Comparison of ENCODE assay signal across 27 cellular contexts in genomic region chr11:72581067-72581466, GRCh38.
DNase-seq lines count a peak whose midpoint lies in the region; ATAC-seq and TF ChIP-seq lines count a peak whose summit lies in the region.
"Had no signal": no experiment of that assay in that cellular context is flagged by ENCODE, and none has a peak within 500 bp of the region (broad histone marks: within the 10 kb centered on the region; RNA-seq: fewer than 3 reads in every experiment).

No MANE protein-coding gene starts in this region.

- no peak overlapping the region for H2BK12ac ChIP-seq in H9 (ENCODE audit: insufficient read length, low read depth, low read length)

- H3K36me3 ChIP-seq in BLaER1: no peaks in the 10 kb centered on the region
- no peaks in the 10 kb centered on the region for H3K36me3 ChIP-seq in RWPE2 (ENCODE audit: low read depth)
- peaks cover 0 to 86% (median 45%) of the 10 kb centered on the region in 4 donors for H3K36me3 ChIP-seq in sigmoid colon

- H3K27ac ChIP-seq in BLaER1 (peak overlapping the region; percentile 52; the same call in 1 of the 2 replicates), RWPE2 (ENCODE audit: poor library complexity, severe bottlenecking) (no peak overlapping the region), sigmoid colon (no peak overlapping the region), H9 (ENCODE audit: insufficient read length, low read depth, low read length) (no peak overlapping the region)
- H3K27ac ChIP-seq: A549, RWPE1 had no signal

- H4K91ac ChIP-seq in H9 (ENCODE audit: insufficient read length, low read depth, low read length): no peak overlapping the region

- H3K4ac ChIP-seq in H9 (ENCODE audit: low read depth, low read length): no peak overlapping the region

- no peak overlapping the region for H4K8ac ChIP-seq in H9 (replicated peaks; ENCODE audit: insufficient read length, low read depth, low read length)

- H3K4me1 Mint-ChIP-seq in osteocyte (ENCODE audit: unreplicated experiment) (peaks cover 3% of the 10 kb centered on the region), H9 (peaks cover 2 to 16% of the 10 kb centered on the region in 2 experiments)

- H3K79me1 ChIP-seq in H9 (ENCODE audit: insufficient read depth, low read depth, low read length, poor library complexity, severe bottlenecking): no peaks in the 10 kb centered on the region

- no peak overlapping the region for H2AK5ac ChIP-seq in H9 (ENCODE audit: insufficient read length, low read length)

- H2BK15ac ChIP-seq in H9 (ENCODE audit: low read depth, low read length): no peak overlapping the region

- H4K20me1 ChIP-seq in BLaER1: no peaks in the 10 kb centered on the region
- no peaks in the 10 kb centered on the region for H4K20me1 ChIP-seq in H9 (ENCODE audit: control insufficient read depth, insufficient read depth, insufficient read length)

- no peak overlapping the region for H4K5ac ChIP-seq in H9 (ENCODE audit: insufficient read length, low read depth, low read length)

- H3K27me3 Mint-ChIP-seq in osteocyte (ENCODE audit: unreplicated experiment) (peaks cover 35% of the 10 kb centered on the region), H9 (ENCODE audit: low read depth) (peaks cover 66% of the 10 kb centered on the region)

- no peaks in the 10 kb centered on the region for H3K36me3 Mint-ChIP-seq in osteocyte (ENCODE audit: unreplicated experiment)
- 0 out of 7 replicates have a peak, but pooled peaks cover 0 to 2% (median 0%) of the 10 kb centered on the region in 3 experiments for H3K36me3 Mint-ChIP-seq in H9 (ENCODE audit: insufficient read depth in 1 of 3, low read depth in 3 of 3)
- H3K36me3 Mint-ChIP-seq: CD4-positive, alpha-beta memory T cell had no signal

- no peak overlapping the region for H3K18ac ChIP-seq in H9 (ENCODE audit: insufficient read length, low read depth, low read length)

- H3T11ph ChIP-seq in H9 (ENCODE audit: low read length): no peak overlapping the region

- H3K9me3 Mint-ChIP-seq in osteocyte (ENCODE audit: unreplicated experiment) (no peaks in the 10 kb centered on the region), H9 (no peaks in the 10 kb centered on the region)
- H3K9me3 Mint-ChIP-seq: CD4-positive, alpha-beta memory T cell had no signal

- no peak overlapping the region for H2BK120ac ChIP-seq in H9 (ENCODE audit: low read depth, low read length, poor library complexity, severe bottlenecking)

- TF ChIP-seq CTCF in RWPE2 (IDR thresholded peaks at IDR 0.05; ENCODE audit: poor library complexity, severe bottlenecking) (no peak), sigmoid colon (IDR thresholded peaks at IDR 0.05) (no peak), osteocyte (IDR thresholded peaks at IDR 0.05) (no peak), H9 (conservative IDR thresholded peaks at IDR 0.05) (no peak)

- H3K27me3 ChIP-seq in BLaER1 (peaks cover 20% of the 10 kb centered on the region), RWPE2 (ENCODE audit: insufficient read depth, poor library complexity, severe bottlenecking) (no peaks in the 10 kb centered on the region), sigmoid colon (no peaks in the 10 kb centered on the region), H9 (ENCODE audit: insufficient read depth, low read length) (peaks cover 3% of the 10 kb centered on the region; the same call in 1 of the 2 replicates)

- H3K14ac ChIP-seq in H9 (ENCODE audit: insufficient read depth, low read length): no peak overlapping the region

- H3K4me3 ChIP-seq in BLaER1: no peak overlapping the region
- H3K4me3 ChIP-seq in RWPE2 (ENCODE audit: severe bottlenecking): no peak overlapping the region
- H3K4me3 ChIP-seq in sigmoid colon: no peak overlapping the region
- H3K4me3 ChIP-seq: A549, GM12878, GM23338, K562 had no signal

- DNase-seq in activated effector memory CD4-positive, alpha-beta T cell treated with anti-CD3 and anti-CD28 coated beads, Interleukin-2, amount 50 U/mL, for 16 hours: peak; percentile 54
- no peak for DNase-seq in activated effector memory CD4-positive, alpha-beta T cell treated with Interleukin-2 at 50 U/mL for 16 hours
- DNase-seq in RWPE2 (ENCODE audit: low spot score) (peak; percentile 4), sigmoid colon (peak; percentile 33), osteocyte (ENCODE audit: extremely low spot score, unreplicated experiment) (no peak), H9 (no peak)
- DNase-seq in effector CD8-positive, alpha-beta T cell (lab: John Stamatoyannopoulos, UW): no peak
- DNase-seq: CD4-positive, alpha-beta memory T cell; DMS 273 treated with DMSO at 0.1 percent for 48 hours; DMS79 treated with DMSO at 0.1 percent for 48 hours; HCEC 1CT; NCI-H1092 treated with DMSO at 0.1 percent for 48 hours; NCI-H146; NCI-H2029; NCI-H226; NCI-H510A treated with DMSO at 0.1 percent for 48 hours; NCI-H748 treated with DMSO at 0.1 percent for 48 hours; NK-92 treated with Interleukin-12 subunit alpha and Interleukin-12 subunit beta, amount 100 ng/mL, for 24 hours had no signal

- H3K4me3 Mint-ChIP-seq in osteocyte (ENCODE audit: unreplicated experiment): no peak overlapping the region
- H3K4me3 Mint-ChIP-seq in H9: no peak overlapping the region
- H3K4me3 Mint-ChIP-seq: B cell, GM23338 had no signal

- H3K27ac Mint-ChIP-seq in osteocyte (ENCODE audit: unreplicated experiment) (no peak overlapping the region), H9 (no peak overlapping the region)
- H3K27ac Mint-ChIP-seq: B cell, GM23338 had no signal

- no peak overlapping the region for H2AFZ ChIP-seq in H9 (ENCODE audit: low read length)
- H2AFZ ChIP-seq: GM23338 had no signal

- no peak overlapping the region for H2BK5ac ChIP-seq in H9 (ENCODE audit: insufficient read length, low read length)

- no peaks in the 10 kb centered on the region for H3K79me2 ChIP-seq in H9 (ENCODE audit: insufficient read depth, low read length)

- H3K56ac ChIP-seq in H9 (ENCODE audit: insufficient read length, low read depth, low read length): no peak overlapping the region

- intact Hi-C loops in sigmoid colon (cut with DNase I): loop anchor here (10.0 kb wide), 1 partner anchor 214 kb away; the partner anchor contains the start of gene STARD10

- TF ChIP-seq EP300 in sigmoid colon (IDR thresholded peaks at IDR 0.05): no peak

- H3K4me2 ChIP-seq in BLaER1 (peak overlapping the region; percentile 86), H9 (ENCODE audit: insufficient read depth, insufficient read length, low read length) (no peak overlapping the region)
- H3K4me2 ChIP-seq: A549, GM23338 had no signal

- TF ChIP-seq POLR2A in sigmoid colon (IDR thresholded peaks at IDR 0.05): no peak

- H3K23ac ChIP-seq in H9 (ENCODE audit: insufficient read length, low read depth, low read length): no peak overlapping the region

- H3K9me3 ChIP-seq in BLaER1 (no peaks in the 10 kb centered on the region), RWPE2 (ENCODE audit: severe bottlenecking) (no peaks in the 10 kb centered on the region), sigmoid colon (no peaks in the 10 kb centered on the region), H9 (ENCODE audit: control insufficient read depth, low read depth, low read length) (no peaks in the 10 kb centered on the region)
- H3K9me3 ChIP-seq: A549, Caco-2 had no signal

- no peak overlapping the region for H2BK20ac ChIP-seq in H9 (ENCODE audit: low read depth, low read length, poor library complexity, severe bottlenecking)

- peaks cover 56% of the 10 kb centered on the region for H3K4me1 ChIP-seq in BLaER1
- no peaks in the 10 kb centered on the region for H3K4me1 ChIP-seq in RWPE2 (ENCODE audit: insufficient read depth, poor library complexity, severe bottlenecking)
- H3K4me1 ChIP-seq in sigmoid colon: peaks cover 0 to 7% (median 0%) of the 10 kb centered on the region in 4 donors
- H3K4me1 ChIP-seq in H9 (ENCODE audit: insufficient read depth, low read length): no peaks in the 10 kb centered on the region
- H3K4me1 ChIP-seq: A549 had no signal

- WGBS in sigmoid colon, 2 donors: 69 to 82% methylated on average over 5 of the region's 5 CpGs
- no CpG with 5 or more reads among the region's 5 CpGs for WGBS in H9 (ENCODE audit: extremely low coverage, insufficient read length, low lambda C conversion rate)

- H3K23me2 ChIP-seq in H9 (ENCODE audit: insufficient read length, low read depth, low read length, poor library complexity, severe bottlenecking): peaks cover 8% of the 10 kb centered on the region

- 0 out of 2 replicates have a peak overlapping the region, but pooled peaks have one; percentile 32 for H3K9ac ChIP-seq in BLaER1
- H3K9ac ChIP-seq in H9 (ENCODE audit: extremely low read depth, insufficient read length, low read length): no peak overlapping the region

- ATAC-seq in RWPE2 (ENCODE audit: low read depth): no peak
- ATAC-seq: GM12878, GM23338, HepG2, K562 had no signal

Comparison
In these comparisons a context has a peak if more than half of its experiments do, and no peak if none do; other contexts are left out.
1. DNase-seq: peak in activated effector memory CD4-positive, alpha-beta T cell treated with anti-CD3 and anti-CD28 coated beads, Interleukin-2, amount 50 U/mL, for 16 hours (single experiment), RWPE2 (single experiment) and sigmoid colon (single experiment); none in activated effector memory CD4-positive, alpha-beta T cell treated with Interleukin-2 at 50 U/mL for 16 hours (single experiment), effector CD8-positive, alpha-beta T cell (single experiment), osteocyte (single experiment) and H9 (single experiment).